Comparison of ENCODE assay signal across 11 cellular contexts in the genomic region with DNA sequence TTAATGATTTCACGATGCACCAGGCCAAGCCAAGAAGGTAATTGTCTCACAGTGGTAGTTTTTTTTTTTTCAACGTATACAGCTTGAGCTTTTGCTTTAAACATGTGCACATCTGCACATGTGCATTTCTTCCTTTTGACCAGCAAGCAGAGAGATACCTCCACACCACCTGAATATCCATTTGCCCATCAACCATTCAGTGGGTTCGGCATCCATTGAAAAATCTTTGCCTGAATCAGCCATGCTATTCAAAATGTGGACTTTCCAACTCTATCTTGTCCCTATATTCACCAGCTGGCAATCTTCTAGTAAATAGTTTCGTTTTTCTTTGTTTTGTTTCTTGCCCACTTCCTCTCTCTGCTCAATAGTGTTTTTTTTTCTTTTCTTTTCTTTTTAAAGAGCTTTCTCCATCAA. TPM values are rescaled to one million over a fixed set of nuclear protein-coding genes. Genes with fewer than 3 reads are reported as not detected.
DNase-seq lines count a peak whose midpoint lies in the region; ATAC-seq and TF ChIP-seq lines count a peak whose summit lies in the region.
"Had no signal": no experiment of that assay in that cellular context is flagged by ENCODE, and none has a peak within 500 bp of the region (broad histone marks: within the 10 kb centered on the region; RNA-seq: fewer than 3 reads in every experiment).

No MANE protein-coding gene starts in this region.

- H3K4me1 ChIP-seq in neural progenitor cell = no peaks in the 10 kb centered on the region
- H3K4me1 ChIP-seq: right atrium auricular region had no signal

- POLR2A ChIA-PET in T-cell (lab: Charles Lee) = interaction anchor here (0.5 to 1.7 kb wide), 13 partner anchors 9 to 433 kb away, joined by 3 to 16 read pairs (median 4); no protein-coding TSS in a partner anchor

- no peak overlapping the region for H3K27ac ChIP-seq in neural progenitor cell
- no peak overlapping the region for H3K27ac ChIP-seq in coronary artery
- H3K27ac ChIP-seq: right atrium auricular region had no signal

- CTCF ChIA-PET in T-cell (lab: Charles Lee) = interaction anchor here (0.5 to 1.9 kb wide), 18 partner anchors 9 to 1286 kb away, joined by 3 to 10 read pairs (median 3); a partner anchor contains a TSS

- no peaks in the 10 kb centered on the region for H4K20me1 ChIP-seq in neural progenitor cell (ENCODE audit: low read depth)

- no peak overlapping the region for H3K4me2 ChIP-seq in neural progenitor cell

- H3K27me3 ChIP-seq in neural progenitor cell = no peaks in the 10 kb centered on the region
- H3K27me3 ChIP-seq: right atrium auricular region had no signal

- H3K4me1 Mint-ChIP-seq in activated T-cell treated with anti-CD3 and anti-CD28 coated beads, Interleukin-2, amount 50 U/mL, for 4 hours (ENCODE audit: low read depth) = peaks cover 14% of the 10 kb centered on the region
- peaks cover 16 to 18% (median 17%) of the 10 kb centered on the region in 3 donors for H3K4me1 Mint-ChIP-seq in T-cell
- peaks cover 17% of the 10 kb centered on the region for H3K4me1 Mint-ChIP-seq in stimulated activated naive CD8-positive, alpha-beta T cell treated with anti-CD3 and anti-CD28 coated beads, Interleukin-15, Interleukin-2, amounts not matched to agents 100 ng/mL and 50 ng/mL, for 24 hours (ENCODE audit: low read depth)
- H3K4me1 Mint-ChIP-seq in neural progenitor cell = peaks cover 1% of the 10 kb centered on the region

- no peaks in the 10 kb centered on the region for H3K79me2 ChIP-seq in neural progenitor cell (ENCODE audit: low read depth)

- no peak for TF ChIP-seq CTCF in neural progenitor cell (IDR thresholded peaks at IDR 0.05)
- no peak for TF ChIP-seq CTCF in coronary artery (IDR thresholded peaks at IDR 0.05)

- no peaks in the 10 kb centered on the region for H3K36me3 Mint-ChIP-seq in activated T-cell treated with anti-CD3 and anti-CD28 coated beads, Interleukin-2, amount 50 U/mL, for 4 hours (ENCODE audit: insufficient read depth)
- H3K36me3 Mint-ChIP-seq in T-cell (no peaks in the 10 kb centered on the region), neural progenitor cell (no peaks in the 10 kb centered on the region)
- H3K36me3 Mint-ChIP-seq in stimulated activated naive CD8-positive, alpha-beta T cell treated with anti-CD3 and anti-CD28 coated beads, Interleukin-15, Interleukin-2, amounts not matched to agents 100 ng/mL and 50 ng/mL, for 24 hours (ENCODE audit: low read depth) = no peaks in the 10 kb centered on the region

- DNase-seq in activated T-cell treated with anti-CD3 and anti-CD28 coated beads, Interleukin-2, amount 50 U/mL, for 4 hours = no peak
- DNase-seq in activated T-cell treated with anti-CD3 and anti-CD28 coated beads, Interleukin-2, amount 50 U/mL, for 1 hour = no peak
- DNase-seq in T-cell (no peak), neural progenitor cell (ENCODE audit: low spot score) (no peak), SK-N-DZ (ENCODE audit: low spot score) (no peak), coronary artery (ENCODE audit: low spot score) (no peak)
- DNase-seq: activated CD4-positive, alpha-beta T cell treated with anti-CD3 and anti-CD28 coated beads, Interleukin-2, amount 50 U/mL, for 48 hours had no signal

- peak overlapping the region; percentile 47 for H3K4me3 Mint-ChIP-seq in activated T-cell treated with anti-CD3 and anti-CD28 coated beads, Interleukin-2, amount 50 U/mL, for 4 hours
- peak overlapping the region; percentile 48 to 61 (median 58) for H3K4me3 Mint-ChIP-seq in T-cell
- peak overlapping the region; percentile 61 for H3K4me3 Mint-ChIP-seq in stimulated activated naive CD8-positive, alpha-beta T cell treated with anti-CD3 and anti-CD28 coated beads, Interleukin-15, Interleukin-2, amounts not matched to agents 100 ng/mL and 50 ng/mL, for 24 hours
- H3K4me3 Mint-ChIP-seq in neural progenitor cell = no peak overlapping the region
- H3K4me3 Mint-ChIP-seq: dendritic cell treated with granulocyte-macrophage colony-stimulating factor and Interleukin-4, amounts not matched to agents 40 ng/mL and 50 ng/mL, for 4 days had no signal

- H3K27ac Mint-ChIP-seq in T-cell (peak overlapping the region; percentile 89 to 97), neural progenitor cell (no peak overlapping the region)
- H3K27ac Mint-ChIP-seq in stimulated activated naive CD8-positive, alpha-beta T cell treated with anti-CD3 and anti-CD28 coated beads, Interleukin-15, Interleukin-2, amounts not matched to agents 100 ng/mL and 50 ng/mL, for 24 hours = peak overlapping the region; percentile 87
- H3K27ac Mint-ChIP-seq: dendritic cell treated with granulocyte-macrophage colony-stimulating factor and Interleukin-4, amounts not matched to agents 40 ng/mL and 50 ng/mL, for 4 days had no signal

- no peak overlapping the region for H3K9ac ChIP-seq in neural progenitor cell

- H3K4me3 ChIP-seq in neural progenitor cell = no peak overlapping the region
- no peak overlapping the region for H3K4me3 ChIP-seq in coronary artery
- H3K4me3 ChIP-seq: right atrium auricular region had no signal

- ATAC-seq in activated T-cell treated with anti-CD3 and anti-CD28 coated beads, Interleukin-2, amount 50 U/mL, for 4 hours = peak in 1 of 2 donors; percentile 35
- ATAC-seq in HG02885 (IDR thresholded peaks at IDR 0.05; ENCODE audit: poor library complexity, unreplicated experiment) (peak; percentile 66), T-cell (replicated peaks in 1 of 4) (peak; percentile 79 to 92 (median 88))

- H3K9me3 ChIP-seq in neural progenitor cell (ENCODE audit: low read depth) = peaks cover 4% of the 10 kb centered on the region
- H3K9me3 ChIP-seq: right atrium auricular region had no signal

- no peaks in the 10 kb centered on the region for H3K9me3 Mint-ChIP-seq in activated T-cell treated with anti-CD3 and anti-CD28 coated beads, Interleukin-2, amount 50 U/mL, for 4 hours
- H3K9me3 Mint-ChIP-seq in T-cell (no peaks in the 10 kb centered on the region), neural progenitor cell (no peaks in the 10 kb centered on the region)
- H3K9me3 Mint-ChIP-seq in stimulated activated naive CD8-positive, alpha-beta T cell treated with anti-CD3 and anti-CD28 coated beads, Interleukin-15, Interleukin-2, amounts not matched to agents 100 ng/mL and 50 ng/mL, for 24 hours = no peaks in the 10 kb centered on the region
- H3K9me3 Mint-ChIP-seq: dendritic cell treated with granulocyte-macrophage colony-stimulating factor and Interleukin-4, amounts not matched to agents 40 ng/mL and 50 ng/mL, for 4 days had no signal

- no peaks in the 10 kb centered on the region for H3K36me3 ChIP-seq in neural progenitor cell
- H3K36me3 ChIP-seq: right atrium auricular region had no signal

- H3K27me3 Mint-ChIP-seq in activated T-cell treated with anti-CD3 and anti-CD28 coated beads, Interleukin-2, amount 50 U/mL, for 4 hours (ENCODE audit: low read depth) = no peaks in the 10 kb centered on the region
- no peaks in the 10 kb centered on the region for H3K27me3 Mint-ChIP-seq in T-cell
- no peaks in the 10 kb centered on the region for H3K27me3 Mint-ChIP-seq in stimulated activated naive CD8-positive, alpha-beta T cell treated with anti-CD3 and anti-CD28 coated beads, Interleukin-15, Interleukin-2, amounts not matched to agents 100 ng/mL and 50 ng/mL, for 24 hours
- H3K27me3 Mint-ChIP-seq in neural progenitor cell (ENCODE audit: insufficient read depth, low read depth) = peaks cover 2% of the 10 kb centered on the region
- H3K27me3 Mint-ChIP-seq: dendritic cell treated with granulocyte-macrophage colony-stimulating factor and Interleukin-4, amounts not matched to agents 40 ng/mL and 50 ng/mL, for 4 days had no signal

- no peak overlapping the region for H2AFZ ChIP-seq in neural progenitor cell (replicated peaks)

- H3F3A ChIP-seq in neural progenitor cell (ENCODE audit: low read depth) = no peaks in the 10 kb centered on the region

RNA-seq across cellular contexts. Expression of a gene that starts 7.7 kb away (rescaled TPM):
- total RNA-seq in activated T-cell treated with anti-CD3 and anti-CD28 coated beads, Interleukin-2, amount 50 U/mL, for 4 hours = 10 to 100 TPM; 73.3 to 82.8 (median 74.5) TPM
- total RNA-seq in T-cell (100 to 1,000 TPM; 105 to 246 (median 119) TPM), neural progenitor cell (ENCODE audit: low replicate concordance) (81.9 and 126 TPM in 2 replicates)
- polyA plus RNA-seq in SK-N-DZ (2014; cell fraction: cytosol; rRNA removed) = 26.6 and 27.8 TPM in 2 replicates
- polyA plus RNA-seq in SK-N-DZ (2014; cell fraction: nucleus; rRNA removed) = 60.7 and 204 TPM in 2 replicates

RNA-seq across cellular contexts. Expression of a gene that starts 57.7 kb away (rescaled TPM):
- total RNA-seq in activated T-cell treated with anti-CD3 and anti-CD28 coated beads, Interleukin-2, amount 50 U/mL, for 4 hours = 1 to 10 TPM; 6.6 to 9.5 (median 6.6) TPM
- total RNA-seq in T-cell (10 to 100 TPM; 10.4 to 15.6 (median 11.1) TPM), neural progenitor cell (ENCODE audit: low replicate concordance) (9.4 and 23.8 TPM in 2 replicates)
- 10.5 and 11.5 TPM in 2 replicates for polyA plus RNA-seq in SK-N-DZ (2014; cell fraction: cytosol; rRNA removed)
- 5.9 and 8.8 TPM in 2 replicates for polyA plus RNA-seq in SK-N-DZ (2014; cell fraction: nucleus; rRNA removed)
